Comparison of ENCODE assay signal across 8 cellular contexts in genomic region chr4:6250235-6250983, GRCh38. TPM values are rescaled to one million over a fixed set of nuclear protein-coding genes. Genes with fewer than 3 reads are reported as not detected.
DNase-seq lines count a peak whose midpoint lies in the region; ATAC-seq and TF ChIP-seq lines count a peak whose summit lies in the region.

No MANE protein-coding gene starts in this region.

- intact Hi-C loops in ovary (cut with DNase I) = loop anchor here in 3 of 4 donors (2.0 to 10.0 kb wide), 2 partner anchors 76 to 294 kb away; no protein-coding TSS in a partner anchor

- H3K4me3 ChIP-seq in AG10803 (ENCODE audit: low read length) (no peak overlapping the region), GM12865 (ENCODE audit: low read depth, low read length) (no peak overlapping the region), foreskin fibroblast (ENCODE audit: low read depth in 1 of 2, low read length in 2 of 2) (no peak overlapping the region), ovary (no peak overlapping the region)

- no peak for TF ChIP-seq POLR2A in ovary (IDR thresholded peaks at IDR 0.05)

- no peaks in the 10 kb centered on the region for H3K36me3 ChIP-seq in ovary

- H3K27ac ChIP-seq in VCaP (peak overlapping the region; percentile 46), ovary (no peak overlapping the region)

- WGBS in ovary, 3 donors = 6 to 11% (median 8%) methylated on average over 15 of the region's 15 CpGs

- no peaks in the 10 kb centered on the region for H3K4me1 ChIP-seq in ovary (ENCODE audit: insufficient read depth)

- no peak for ATAC-seq in HG02973 (IDR thresholded peaks at IDR 0.05; ENCODE audit: unreplicated experiment)
- no peak for ATAC-seq in GM21723 (IDR thresholded peaks at IDR 0.05; ENCODE audit: unreplicated experiment)

- no peaks in the 10 kb centered on the region for H3K27me3 ChIP-seq in ovary

- DNase-seq in AG10803 (ENCODE audit: low read depth) = peak; percentile 55
- peak; percentile 77 for DNase-seq in GM12865 (ENCODE audit: low read depth)
- peak; percentile 87 for DNase-seq in NCI-H1694 (lab: John Stamatoyannopoulos, UW)
- DNase-seq in foreskin fibroblast = peak; percentile 39 to 80
- no peak for DNase-seq in ovary

- no peak for TF ChIP-seq EP300 in ovary (IDR thresholded peaks at IDR 0.05)

- TF ChIP-seq CTCF in AG10803 (conservative IDR thresholded peaks at IDR 0.05; ENCODE audit: low read length) (peak; percentile 88), GM12865 (IDR thresholded peaks at IDR 0.05; ENCODE audit: insufficient read depth, low read depth, low read length, missing control alignments) (peak; percentile 65), VCaP (conservative IDR thresholded peaks at IDR 0.05) (peak; percentile 80), foreskin fibroblast (IDR thresholded peaks at IDR 0.05; ENCODE audit: low read depth, low read length) (peak; percentile 70), ovary (IDR thresholded peaks at IDR 0.05) (peak; percentile 71 to 81 (median 77))

- H3K9me3 ChIP-seq in ovary = no peaks in the 10 kb centered on the region

RNA-seq across cellular contexts. Expression of gene WFS1, which starts 19.2 kb away (rescaled TPM):
- total RNA-seq in ovary = 100 to 1,000 TPM in 5 of 7 donors, 10 to 100 TPM in 2; 57.4 to 174 (median 140) TPM
- polyA plus RNA-seq in ovary = 100 to 1,000 TPM in 1 of 2 donors, 10 to 100 TPM in 1; 33.2 to 111 TPM

RNA-seq across cellular contexts. Expression of gene JAKMIP1, which starts 50.1 kb away (rescaled TPM):
- under 1 TPM in 6 of 7 donors, not detected in 1; 0.45 to 1.00 (median 0.64) TPM for total RNA-seq in ovary
- polyA plus RNA-seq in ovary = under 1 TPM; 0.33 to 0.50 TPM

Comparison
In these comparisons a context has a peak if more than half of its experiments do, and no peak if none do; other contexts are left out.
1. DNase-seq: peak in AG10803 (single experiment), GM12865 (single experiment), NCI-H1694 (single experiment) and foreskin fibroblast (2 of 2); none in ovary (0 of 5).
2. Peak in every context shown above with its lines, with median percentiles within 50 percentile points of each other: CTCF ChIP-seq.